Comparison of ENCODE assay signal across 9 cellular contexts in the genomic region with DNA sequence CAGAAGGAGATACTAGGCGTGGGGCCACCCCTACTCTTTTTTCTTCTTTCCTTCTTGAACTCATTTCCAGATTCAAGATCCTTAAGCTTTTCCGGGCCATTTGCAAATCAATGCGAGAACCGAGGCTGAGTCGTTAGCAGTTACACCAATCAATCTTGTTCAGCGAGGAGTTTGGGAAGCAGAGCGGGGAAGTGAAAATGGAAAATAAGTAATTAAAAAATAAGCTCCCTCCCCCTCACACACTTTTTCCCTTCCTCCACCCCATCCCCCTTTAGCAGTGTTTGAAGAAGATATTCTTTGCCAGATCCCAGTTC. TPM values are rescaled to one million over a fixed set of nuclear protein-coding genes. Genes with fewer than 3 reads are reported as not detected.
DNase-seq lines count a peak whose midpoint lies in the region; ATAC-seq, FAIRE-seq and TF ChIP-seq lines count a peak whose summit lies in the region.
"Had no signal": no experiment of that assay in that cellular context is flagged by ENCODE, and none has a peak within 500 bp of the region (broad histone marks: within the 10 kb centered on the region; RNA-seq: fewer than 3 reads in every experiment).

No MANE protein-coding gene starts in this region.

- peaks cover 6% of the 10 kb centered on the region for H3K4me1 ChIP-seq in astrocyte (ENCODE audit: insufficient read depth, low read length)
- peaks cover 4 to 21% (median 19%) of the 10 kb centered on the region in 4 donors for H3K4me1 ChIP-seq in liver (ENCODE audit: control insufficient read depth in 4 of 4, insufficient read depth in 4 of 4, low read length in 3 of 4)
- peaks cover 0 to 21% (median 7%) of the 10 kb centered on the region in 4 donors for H3K4me1 ChIP-seq in upper lobe of left lung

- FAIRE-seq in astrocyte (lab: Jason Lieb, UNC), result no peak

- 2% methylated on average over 7 of the region's 7 CpGs for WGBS in liver
- WGBS in upper lobe of left lung, 2 donors, result 0 to 4% methylated on average over 7 of the region's 7 CpGs

- H3K4me3 Mint-ChIP-seq in astrocyte (ENCODE audit: unreplicated experiment), result no peak overlapping the region

- H3K9ac ChIP-seq in astrocyte (ENCODE audit: low read length) (peak overlapping the region; percentile 97), liver (ENCODE audit: low read depth in 1 of 2, low read length in 2 of 2) (peak overlapping the region in 1 of 2 donors; percentile 14)

- no peak overlapping the region for H3K27ac Mint-ChIP-seq in astrocyte (ENCODE audit: unreplicated experiment)

- no peak for TF ChIP-seq POLR2A in upper lobe of left lung (IDR thresholded peaks at IDR 0.05)

- TF ChIP-seq EP300 in upper lobe of left lung (IDR thresholded peaks at IDR 0.05), result no peak

- H3K36me3 Mint-ChIP-seq in astrocyte (ENCODE audit: low read depth, unreplicated experiment), result no peaks in the 10 kb centered on the region

- H2AFZ ChIP-seq in astrocyte (ENCODE audit: low read depth, low read length), result peak overlapping the region; percentile 79

- peaks cover 6% of the 10 kb centered on the region for H3K79me2 ChIP-seq in astrocyte (ENCODE audit: insufficient read depth, low read length)

- H3K4me2 ChIP-seq in astrocyte (ENCODE audit: low read length), result peak overlapping the region; percentile 92

- H3K27ac ChIP-seq in astrocyte (ENCODE audit: low read depth, low read length), result peak overlapping the region; percentile 96
- H3K27ac ChIP-seq in liver (ENCODE audit: low read depth in 1 of 2, low read length in 2 of 2), result peak overlapping the region; percentile 18 to 23
- peak overlapping the region; percentile 58 to 86 (median 78) for H3K27ac ChIP-seq in upper lobe of left lung

- H3K36me3 ChIP-seq in astrocyte (ENCODE audit: insufficient read depth, low read length) (no peaks in the 10 kb centered on the region), liver (ENCODE audit: control insufficient read depth in 4 of 4, insufficient read depth in 3 of 4, low read depth in 1 of 4, low read length in 3 of 4) (no peaks in the 10 kb centered on the region), upper lobe of left lung (no peaks in the 10 kb centered on the region)

- TF ChIP-seq CTCF in astrocyte (IDR thresholded peaks at IDR 0.05; ENCODE audit: insufficient read depth, low read depth, low read length) (no peak), liver (IDR thresholded peaks at IDR 0.05; ENCODE audit: low read depth, low read length, missing input control) (no peak), upper lobe of left lung (IDR thresholded peaks at IDR 0.05) (no peak)

- ATAC-seq in upper lobe of left lung (ENCODE audit: low FRiP score in 2 of 2), result no peak
- ATAC-seq in GM21723 (IDR thresholded peaks at IDR 0.05; ENCODE audit: unreplicated experiment), result no peak

- intact Hi-C loops in posterior cingulate gyrus (cut with DNase I), result loop anchor here (10.0 kb wide), 1 partner anchor 341 kb away; no protein-coding TSS in a partner anchor

- DNase-seq in activated T-cell treated with anti-CD3 and anti-CD28 coated beads for 48 hours (ENCODE audit: low read depth) (peak; percentile 0), astrocyte (ENCODE audit: low read depth) (no peak), upper lobe of left lung (no peak), posterior cingulate gyrus (no peak)
- no peak for DNase-seq in activated T-cell treated with anti-CD3 and anti-CD28 coated beads, Interleukin-2, amount 50 U/mL, for 1 hour
- no peak for DNase-seq in activated CD4-positive, alpha-beta T cell treated with anti-CD3 and anti-CD28 coated beads, Interleukin-2, amount 50 U/mL, for 48 hours
- DNase-seq: activated CD4-positive, alpha-beta T cell treated with anti-CD3 and anti-CD28 coated beads, Interleukin-2, amount 50 U/mL, for 4 hours had no signal

- H3K9me3 ChIP-seq in astrocyte (ENCODE audit: insufficient read depth, low read depth, low read length) (no peaks in the 10 kb centered on the region), liver (ENCODE audit: control insufficient read depth in 4 of 4, low read length in 3 of 4) (no peaks in the 10 kb centered on the region), upper lobe of left lung (no peaks in the 10 kb centered on the region)

- TF ChIP-seq RAD21 in liver (IDR thresholded peaks at IDR 0.05), result no peak

- no peaks in the 10 kb centered on the region for H3K9me3 Mint-ChIP-seq in astrocyte (ENCODE audit: unreplicated experiment)

- H3K27me3 Mint-ChIP-seq in astrocyte (ENCODE audit: low read depth, unreplicated experiment), result no peaks in the 10 kb centered on the region

- no peaks in the 10 kb centered on the region for H4K20me1 ChIP-seq in astrocyte (ENCODE audit: insufficient read depth, low read length)

- peak overlapping the region; percentile 91 for H3K4me3 ChIP-seq in astrocyte (ENCODE audit: insufficient read depth, low read depth, low read length)
- peak overlapping the region; percentile 57 to 61 (median 59) for H3K4me3 ChIP-seq in liver (ENCODE audit: low read depth in 1 of 3, low read length in 3 of 3)
- H3K4me3 ChIP-seq in upper lobe of left lung, result peak overlapping the region; percentile 30 to 76 (median 54)

- no peaks in the 10 kb centered on the region for H3K27me3 ChIP-seq in astrocyte (ENCODE audit: insufficient read depth, low read length)
- H3K27me3 ChIP-seq in liver (ENCODE audit: control insufficient read depth in 4 of 4, insufficient read depth in 4 of 4, low read length in 3 of 4), result no peaks in the 10 kb centered on the region
- no peaks in the 10 kb centered on the region for H3K27me3 ChIP-seq in upper lobe of left lung

- peaks cover 12% of the 10 kb centered on the region for H3K4me1 Mint-ChIP-seq in astrocyte (ENCODE audit: low read depth, unreplicated experiment)

TF ChIP-seq in liver, 16 proteins besides CTCF, POLR2A, EP300 and RAD21:
- TF ChIP-seq YY1 (IDR thresholded peaks at IDR 0.05), result no peak
- TF ChIP-seq HNF4A (conservative IDR thresholded peaks at IDR 0.05), result no peak
- TF ChIP-seq FOXA1 (IDR thresholded peaks at IDR 0.05), result no peak
- TF ChIP-seq HNF4G (IDR thresholded peaks at IDR 0.05), result no peak

RNA-seq across cellular contexts. Expression of gene NEGR1, which starts 1.7 kb away (rescaled TPM):
- total RNA-seq in astrocyte (7.4 and 8.6 TPM in 2 replicates), liver (under 1 TPM; 0.08 to 0.14 TPM), upper lobe of left lung (10 to 100 TPM in 2 of 6 donors, 1 to 10 TPM in 4; 3.1 to 14.7 (median 8.9) TPM)
- polyA plus RNA-seq in liver, result under 1 TPM in 1 of 2 donors, not detected in 1; 0.12 TPM

Comparison
In these comparisons a context has a peak if more than half of its experiments do, and no peak if none do; other contexts are left out.
1. H3K27ac ChIP-seq: peak in every context shown above with its lines; median percentile 96 in astrocyte; 78 in upper lobe of left lung; 20 in liver.